Comparison of ENCODE assay signal across 27 cellular contexts in genomic region chr2:117976581-117976980, GRCh38.
"Had no signal": no experiment of that assay in that cellular context is flagged by ENCODE, and none has a peak within 500 bp of the region (broad histone marks: within the 10 kb centered on the region; RNA-seq: fewer than 3 reads in every experiment).

No MANE protein-coding gene starts in this region.

- H3K27ac Mint-ChIP-seq: activated B cell treated with CpG ODN at 0.5 μM for 24 hours; activated CD8-positive, alpha-beta T cell treated with anti-CD3 and anti-CD28 coated beads for 36 hours; activated naive CD8-positive, alpha-beta T cell; activated T-helper 17 cell treated with anti-CD3 and anti-CD28 coated beads, Interleukin-2, amount 50 U/mL, for 72 hours; dendritic cell treated with granulocyte-macrophage colony-stimulating factor and Interleukin-4, amounts not matched to agents 40 ng/mL and 50 ng/mL, for 4 days; T-cell; T-helper 1 cell treated with Interleukin-12 subunit alpha and Interleukin-12 subunit beta and Interleukin-4 antibody, amounts not matched to agents 30 μg/mL and 1 μg/mL, for 36 hours had no signal

- H3K4me1 Mint-ChIP-seq: activated B cell treated with CpG ODN at 0.5 μM for 24 hours had no signal

- H3K27me3 Mint-ChIP-seq: activated B cell treated with CpG ODN at 0.5 μM for 24 hours; activated CD8-positive, alpha-beta T cell treated with anti-CD3 and anti-CD28 coated beads for 36 hours; activated naive CD8-positive, alpha-beta T cell; activated T-helper 17 cell treated with anti-CD3 and anti-CD28 coated beads, Interleukin-2, amount 50 U/mL, for 72 hours; central memory CD8-positive, alpha-beta T cell; dendritic cell treated with granulocyte-macrophage colony-stimulating factor and Interleukin-4, amounts not matched to agents 40 ng/mL and 50 ng/mL, for 4 days; T-cell had no signal

- DNase-seq: activated B cell treated with CpG ODN at 0.5 μM for 24 hours; activated CD4-positive, alpha-beta T cell treated with anti-CD3 and anti-CD28 coated beads for 48 hours; activated CD4-positive, alpha-beta T cell treated with anti-CD3 and anti-CD28 coated beads, Interleukin-2, amount 50 U/mL, for 1 hour; activated CD4-positive, alpha-beta T cell treated with anti-CD3 and anti-CD28 coated beads, Interleukin-2, amount 50 U/mL, for 48 hours; activated CD8-positive, alpha-beta memory T cell treated with anti-CD3 and anti-CD28 coated beads for 24 hours; activated CD8-positive, alpha-beta T cell treated with anti-CD3 and anti-CD28 coated beads for 36 hours; activated effector memory CD4-positive, alpha-beta T cell treated with Interleukin-2 at 50 U/mL for 16 hours; activated gamma-delta T cell treated with Interleukin-2 at 50 U/mL for 16 hours; activated naive CD4-positive, alpha-beta T cell treated with anti-CD3 and anti-CD28 coated beads, Interleukin-2, amount 50 U/mL, for 16 hours; activated naive CD4-positive, alpha-beta T cell treated with Interleukin-2 at 50 U/mL for 16 hours; activated T-cell treated with anti-CD3 and anti-CD28 coated beads, Interleukin-2, amount 50 U/mL, for 4 hours; amniotic stem cell; anterior cingulate cortex; brain microvascular endothelial cell; dorsolateral prefrontal cortex; effector memory CD4-positive, alpha-beta T cell; esophagus squamous epithelium; foreskin melanocyte; SW 1271; T-cell had no signal

- H3K9me3 Mint-ChIP-seq: activated B cell treated with CpG ODN at 0.5 μM for 24 hours; activated CD8-positive, alpha-beta T cell treated with anti-CD3 and anti-CD28 coated beads for 36 hours; activated T-cell treated with anti-CD3 and anti-CD28 coated beads, Interleukin-2, amount 50 U/mL, for 4 hours; activated T-helper 17 cell treated with anti-CD3 and anti-CD28 coated beads, Interleukin-2, amount 50 U/mL, for 72 hours; central memory CD8-positive, alpha-beta T cell; dendritic cell treated with granulocyte-macrophage colony-stimulating factor and Interleukin-4, amounts not matched to agents 40 ng/mL and 50 ng/mL, for 4 days; T-cell; T-helper 1 cell treated with Interleukin-12 subunit alpha and Interleukin-12 subunit beta and Interleukin-4 antibody, amounts not matched to agents 30 μg/mL and 1 μg/mL, for 36 hours had no signal

- H3K4me3 Mint-ChIP-seq: activated B cell treated with CpG ODN at 0.5 μM for 24 hours; activated CD8-positive, alpha-beta T cell treated with anti-CD3 and anti-CD28 coated beads for 36 hours; activated naive CD8-positive, alpha-beta T cell; activated T-cell treated with anti-CD3 and anti-CD28 coated beads, Interleukin-2, amount 50 U/mL, for 4 hours; activated T-helper 17 cell treated with anti-CD3 and anti-CD28 coated beads, Interleukin-2, amount 50 U/mL, for 72 hours; central memory CD8-positive, alpha-beta T cell; dendritic cell treated with granulocyte-macrophage colony-stimulating factor and Interleukin-4, amounts not matched to agents 40 ng/mL and 50 ng/mL, for 4 days; T-cell; T-helper 1 cell treated with Interleukin-12 subunit alpha and Interleukin-12 subunit beta and Interleukin-4 antibody, amounts not matched to agents 30 μg/mL and 1 μg/mL, for 36 hours had no signal

- ATAC-seq: activated CD4-positive, CD25-positive, alpha-beta regulatory T cell treated with anti-CD3 and anti-CD28 coated beads, Interleukin-2, amount 50 U/mL, for 24 hours; activated CD8-positive, alpha-beta T cell treated with anti-CD3 and anti-CD28 coated beads for 36 hours; activated T-cell treated with anti-CD3 and anti-CD28 coated beads, Interleukin-2, amount 50 U/mL, for 4 hours; activated T-helper 17 cell treated with anti-CD3 and anti-CD28 coated beads, Interleukin-2, amount 50 U/mL, for 72 hours; gastroesophageal sphincter; T-cell had no signal
